10 cellular contexts compared by ENCODE assay signal in the genomic region with DNA sequence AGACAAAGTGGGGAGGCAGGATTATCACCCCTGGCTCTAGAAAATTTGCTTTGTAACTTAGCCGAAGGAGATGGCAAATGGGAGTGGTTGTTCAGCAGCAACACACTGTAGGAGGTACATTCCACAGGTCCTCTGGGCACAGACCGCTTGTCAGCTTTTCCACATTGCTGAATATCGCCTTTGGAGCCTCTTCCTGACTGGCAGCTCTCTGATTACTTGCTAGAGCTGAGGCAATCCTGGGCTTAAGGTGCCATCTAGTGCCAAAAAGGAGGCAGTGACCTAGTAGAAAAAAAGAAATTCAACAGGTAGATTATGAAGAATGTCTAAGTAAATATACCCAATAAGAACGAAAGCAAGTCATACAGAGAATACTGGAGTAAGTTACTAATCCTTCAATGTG. TPM values are rescaled to one million over a fixed set of nuclear protein-coding genes. Genes with fewer than 3 reads are reported as not detected.
DNase-seq lines count a peak whose midpoint lies in the region; ATAC-seq and TF ChIP-seq lines count a peak whose summit lies in the region.
"Had no signal": no experiment of that assay in that cellular context is flagged by ENCODE, and none has a peak within 500 bp of the region (broad histone marks: within the 10 kb centered on the region; RNA-seq: fewer than 3 reads in every experiment).

No MANE protein-coding gene starts in this region.

- H2AFZ ChIP-seq in smooth muscle cell (ENCODE audit: low read depth) = no peak overlapping the region

- CTCF ChIA-PET in activated naive CD4-positive, alpha-beta T cell treated with anti-CD3 and anti-CD28 coated beads, Interleukin-2, amount 10 ng/mL, durations not matched to agents 7 days and 5 days (lab: Charles Lee) = interaction anchor here (1.2 to 3.9 kb wide), 6 partner anchors 11 to 689 kb away, joined by 3 to 18 read pairs (median 6); no protein-coding TSS in a partner anchor
- CTCF ChIA-PET in activated naive CD4-positive, alpha-beta T cell treated with anti-CD3 and anti-CD28 coated beads for 36 hours (lab: Charles Lee) = interaction anchor here (1.0 to 2.5 kb wide), 3 partner anchors 137 to 166 kb away, joined by 3 to 14 read pairs (median 4); no protein-coding TSS in a partner anchor

- H3K4me1 Mint-ChIP-seq in activated naive CD4-positive, alpha-beta T cell treated with anti-CD3 and anti-CD28 coated beads, Interleukin-2, amount 10 ng/mL, durations not matched to agents 7 days and 5 days = no peaks in the 10 kb centered on the region
- H3K4me1 Mint-ChIP-seq in activated naive CD4-positive, alpha-beta T cell treated with anti-CD3 and anti-CD28 coated beads for 36 hours (ENCODE audit: low read depth) = no peaks in the 10 kb centered on the region
- H3K4me1 Mint-ChIP-seq: memory B cell had no signal

- ATAC-seq in GM21576 (IDR thresholded peaks at IDR 0.05; ENCODE audit: unreplicated experiment) = no peak

- H3K27ac ChIP-seq in smooth muscle cell (ENCODE audit: low read depth) = no peak overlapping the region
- no peak overlapping the region for H3K27ac ChIP-seq in ascending aorta

- DNase-seq in activated naive CD4-positive, alpha-beta T cell treated with anti-CD3 and anti-CD28 coated beads, Interleukin-2, amount 10 ng/mL, durations not matched to agents 7 days and 5 days = peak; percentile 30
- no peak for DNase-seq in activated naive CD4-positive, alpha-beta T cell treated with anti-CD3 and anti-CD28 coated beads for 36 hours
- DNase-seq in NCI-H460 (ENCODE audit: extremely low read depth, low read depth) = peak; percentile 20
- DNase-seq in choroid plexus epithelial cell (ENCODE audit: low read depth) = peak; percentile 68
- no peak for DNase-seq in smooth muscle cell (lab: John Stamatoyannopoulos, UW; ENCODE audit: unreplicated experiment)
- no peak for DNase-seq in ascending aorta (ENCODE audit: low spot score in 2 of 2)
- DNase-seq in Ammon's horn (ENCODE audit: low spot score) = no peak
- DNase-seq: GF-D8 had no signal

- H4K20me1 ChIP-seq in smooth muscle cell (ENCODE audit: low read depth) = no peaks in the 10 kb centered on the region

- TF ChIP-seq CTCF in choroid plexus epithelial cell (conservative IDR thresholded peaks at IDR 0.05; ENCODE audit: low read depth, low read length) = peak; percentile 65
- TF ChIP-seq CTCF in smooth muscle cell (IDR thresholded peaks at IDR 0.05; ENCODE audit: borderline replicate concordance, insufficient read depth, poor library complexity, severe bottlenecking) = peak; percentile 29
- TF ChIP-seq CTCF in ascending aorta (IDR thresholded peaks at IDR 0.05) = no peak

- H3K27me3 ChIP-seq in smooth muscle cell (ENCODE audit: low read depth) (peaks cover 23% of the 10 kb centered on the region), ascending aorta (no peaks in the 10 kb centered on the region)

- H3K27ac Mint-ChIP-seq in activated naive CD4-positive, alpha-beta T cell treated with anti-CD3 and anti-CD28 coated beads, Interleukin-2, amount 10 ng/mL, durations not matched to agents 7 days and 5 days = no peak overlapping the region
- no peak overlapping the region for H3K27ac Mint-ChIP-seq in activated naive CD4-positive, alpha-beta T cell treated with anti-CD3 and anti-CD28 coated beads for 36 hours
- H3K27ac Mint-ChIP-seq: memory B cell had no signal

- H3K4me3 ChIP-seq in choroid plexus epithelial cell (ENCODE audit: low read depth, low read length) = no peak overlapping the region
- no peak overlapping the region for H3K4me3 ChIP-seq in smooth muscle cell
- H3K4me3 ChIP-seq in ascending aorta = no peak overlapping the region

- H3K9ac ChIP-seq in smooth muscle cell (ENCODE audit: low read depth) = no peak overlapping the region

- H3K36me3 ChIP-seq in smooth muscle cell (ENCODE audit: low read depth) = no peaks in the 10 kb centered on the region
- no peaks in the 10 kb centered on the region for H3K36me3 ChIP-seq in ascending aorta

- H3K9me3 Mint-ChIP-seq in activated naive CD4-positive, alpha-beta T cell treated with anti-CD3 and anti-CD28 coated beads, Interleukin-2, amount 10 ng/mL, durations not matched to agents 7 days and 5 days = no peaks in the 10 kb centered on the region
- peaks cover 13% of the 10 kb centered on the region for H3K9me3 Mint-ChIP-seq in activated naive CD4-positive, alpha-beta T cell treated with anti-CD3 and anti-CD28 coated beads for 36 hours

- H3K36me3 Mint-ChIP-seq in activated naive CD4-positive, alpha-beta T cell treated with anti-CD3 and anti-CD28 coated beads, Interleukin-2, amount 10 ng/mL, durations not matched to agents 7 days and 5 days = no peaks in the 10 kb centered on the region
- no peaks in the 10 kb centered on the region for H3K36me3 Mint-ChIP-seq in activated naive CD4-positive, alpha-beta T cell treated with anti-CD3 and anti-CD28 coated beads for 36 hours (ENCODE audit: low read depth)

- 19% methylated on average over 4 of the region's 4 CpGs for WGBS in smooth muscle cell (ENCODE audit: low lambda C conversion rate)

- intact Hi-C loops in activated naive CD4-positive, alpha-beta T cell treated with anti-CD3 and anti-CD28 coated beads for 36 hours (cut with micrococcal nuclease) = no loop called here
- intact Hi-C loops in ascending aorta (cut with DNase I) = no loop called here

- H3K4me1 ChIP-seq in smooth muscle cell (ENCODE audit: low read depth) = peaks cover 3% of the 10 kb centered on the region
- H3K4me1 ChIP-seq in ascending aorta = no peaks in the 10 kb centered on the region

- peaks cover 33% of the 10 kb centered on the region for H3K27me3 Mint-ChIP-seq in activated naive CD4-positive, alpha-beta T cell treated with anti-CD3 and anti-CD28 coated beads, Interleukin-2, amount 10 ng/mL, durations not matched to agents 7 days and 5 days
- H3K27me3 Mint-ChIP-seq in activated naive CD4-positive, alpha-beta T cell treated with anti-CD3 and anti-CD28 coated beads for 36 hours (ENCODE audit: low read depth) = peaks cover 17% of the 10 kb centered on the region

- no peaks in the 10 kb centered on the region for H3K79me2 ChIP-seq in smooth muscle cell (ENCODE audit: low read depth)

- no peaks in the 10 kb centered on the region for H3F3A ChIP-seq in smooth muscle cell (ENCODE audit: low read depth)

- H3K4me2 ChIP-seq in smooth muscle cell = no peak overlapping the region

- H3K9me3 ChIP-seq in smooth muscle cell (replicated peaks; ENCODE audit: low read depth) = no peaks in the 10 kb centered on the region
- H3K9me3 ChIP-seq in ascending aorta = peaks cover 0 to 5% of the 10 kb centered on the region in 2 donors

- H3K4me3 Mint-ChIP-seq in activated naive CD4-positive, alpha-beta T cell treated with anti-CD3 and anti-CD28 coated beads, Interleukin-2, amount 10 ng/mL, durations not matched to agents 7 days and 5 days = no peak overlapping the region
- H3K4me3 Mint-ChIP-seq in activated naive CD4-positive, alpha-beta T cell treated with anti-CD3 and anti-CD28 coated beads for 36 hours = no peak overlapping the region
- H3K4me3 Mint-ChIP-seq: memory B cell had no signal

RNA-seq across cellular contexts. Expression of a gene that starts 13.1 kb away (rescaled TPM):
- total RNA-seq in activated naive CD4-positive, alpha-beta T cell treated with anti-CD3 and anti-CD28 coated beads for 36 hours = under 1 TPM; 0.31 to 0.35 TPM
- total RNA-seq in NCI-H460 (2014; rRNA removed; shearing (Covaris generic)) = 0.06 and 0.10 TPM in 2 replicates
- polyA plus RNA-seq in NCI-H460 (2014; cell fraction: nucleus; rRNA removed) = 0.10 and 0.20 TPM in 2 replicates
- total RNA-seq in smooth muscle cell = 0.76 and 3.4 TPM in 2 replicates
- polyA plus RNA-seq in smooth muscle cell = 0.93 and 1.6 TPM in 2 replicates
- total RNA-seq in ascending aorta = 2.7 TPM

Comparison
In these comparisons a context has a peak if more than half of its experiments do, and no peak if none do; other contexts are left out.
1. DNase-seq: peak in activated naive CD4-positive, alpha-beta T cell treated with anti-CD3 and anti-CD28 coated beads, Interleukin-2, amount 10 ng/mL, durations not matched to agents 7 days and 5 days (single experiment), NCI-H460 (single experiment) and choroid plexus epithelial cell (single experiment); none in activated naive CD4-positive, alpha-beta T cell treated with anti-CD3 and anti-CD28 coated beads for 36 hours (single experiment), smooth muscle cell (single experiment), ascending aorta (0 of 2) and Ammon's horn (single experiment).
2. CTCF ChIP-seq: peak in choroid plexus epithelial cell (single experiment) and smooth muscle cell (single experiment); none in ascending aorta (0 of 3).